ENCODE assay signal across 8 cellular contexts in the genomic region with DNA sequence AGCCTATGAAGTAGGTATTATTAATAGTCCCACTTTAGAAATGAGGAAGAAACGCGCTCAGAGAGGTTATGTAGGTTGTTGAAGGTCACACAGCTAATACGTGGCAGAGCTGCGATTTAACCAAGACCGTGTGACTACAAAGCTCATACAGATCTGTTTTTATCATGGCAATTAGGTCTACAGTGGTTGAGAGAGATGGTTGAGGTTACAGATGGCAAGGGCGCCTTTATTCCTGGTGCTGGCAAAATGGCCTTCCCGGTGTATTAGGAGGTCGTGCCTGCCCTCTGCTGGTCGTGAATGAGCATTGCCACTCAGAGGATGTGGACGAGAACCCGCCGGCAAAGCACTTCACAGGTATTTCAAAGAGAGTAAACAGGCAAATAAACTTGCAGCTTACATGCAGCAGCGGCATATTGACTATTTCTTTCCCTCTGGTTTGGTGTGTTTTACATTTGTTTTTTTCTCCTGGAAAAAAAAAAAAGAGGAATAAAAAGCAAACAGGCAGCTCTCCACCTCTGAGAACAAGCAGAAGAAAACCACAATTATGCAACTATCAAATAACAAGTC.
DNase-seq lines count a peak whose midpoint lies in the region; ATAC-seq and TF ChIP-seq lines count a peak whose summit lies in the region.

No MANE protein-coding gene starts in this region.

- H3K9me3 ChIP-seq in DND-41 (ENCODE audit: insufficient read depth, low read length, severe bottlenecking) (no peaks in the 10 kb centered on the region), breast epithelium (no peaks in the 10 kb centered on the region)

- TF ChIP-seq POLR2A in breast epithelium (IDR thresholded peaks at IDR 0.05) = no peak

- H3K4me1 ChIP-seq in DND-41 (ENCODE audit: insufficient read depth, low read length) (no peaks in the 10 kb centered on the region), breast epithelium (no peaks in the 10 kb centered on the region)

- intact Hi-C loops in breast epithelium (cut with DNase I; ENCODE audit: low total_unique reads) = loop anchor here (5.0 kb wide), 1 partner anchor 356 kb away; no protein-coding TSS in a partner anchor

- H4K20me1 ChIP-seq in DND-41 (ENCODE audit: insufficient read depth, low read length) = no peaks in the 10 kb centered on the region

- ATAC-seq in DND-41 (ENCODE audit: insufficient read depth, low read depth) (peak; percentile 93), HG02798 (IDR thresholded peaks at IDR 0.05; ENCODE audit: poor library complexity, unreplicated experiment) (peak; percentile 85), HG03439 (IDR thresholded peaks at IDR 0.05; ENCODE audit: unreplicated experiment) (no peak)

- H2AFZ ChIP-seq in DND-41 (ENCODE audit: low read depth, low read length) = 0 out of 2 replicates have a peak overlapping the region, but pooled peaks have one; percentile 17

- no peak overlapping the region for H3K27ac ChIP-seq in DND-41 (ENCODE audit: low read length)
- H3K27ac ChIP-seq in VCaP = no peak overlapping the region
- H3K27ac ChIP-seq in breast epithelium = no peak overlapping the region

- H3K36me3 ChIP-seq in DND-41 (ENCODE audit: insufficient read depth, low read length) (no peaks in the 10 kb centered on the region), breast epithelium (no peaks in the 10 kb centered on the region)

- H3K27me3 ChIP-seq in DND-41 (ENCODE audit: insufficient read depth, low read length, poor library complexity) = peaks cover 15% of the 10 kb centered on the region
- H3K27me3 ChIP-seq in breast epithelium = no peaks in the 10 kb centered on the region

- peak; percentile 67 for DNase-seq in DND-41
- DNase-seq in NCI-H2171 treated with DMSO at 0.1 percent for 48 hours (lab: John Stamatoyannopoulos, UW) = peak; percentile 94
- peak; percentile 32 to 80 for DNase-seq in breast epithelium (ENCODE audit: low spot score in 2 of 2)
- DNase-seq in islet precursor cell = peak; percentile 84
- DNase-seq in stimulated activated CD4-positive, alpha-beta T cell treated with anti-CD3 and anti-CD28 coated beads, Interleukin-1b, Interleukin-23, amount 100 ng/mL, for 4 hours (ENCODE audit: low read depth in 2 of 2) = peak; percentile 27 to 53

- TF ChIP-seq CTCF in DND-41 (IDR thresholded peaks at IDR 0.05; ENCODE audit: borderline replicate concordance, extremely low read depth, low read length, poor library complexity, severe bottlenecking) (peak; percentile 96), VCaP (conservative IDR thresholded peaks at IDR 0.05) (peak; percentile 91), breast epithelium (IDR thresholded peaks at IDR 0.05) (peak; percentile 28 to 88 (median 71))

- no peak overlapping the region for H3K4me2 ChIP-seq in DND-41 (ENCODE audit: insufficient read depth, low read length)

- H3K4me3 ChIP-seq in DND-41 (ENCODE audit: low read depth in 1 of 2, low read length in 2 of 2) = no peak overlapping the region
- no peak overlapping the region for H3K4me3 ChIP-seq in breast epithelium

- no peak overlapping the region for H3K9ac ChIP-seq in DND-41 (ENCODE audit: low read depth, low read length)

- H3K79me2 ChIP-seq in DND-41 (ENCODE audit: insufficient read depth, low read length) = no peaks in the 10 kb centered on the region

Comparison
In these comparisons a context has a peak if more than half of its experiments do, and no peak if none do; other contexts are left out.
1. DNase-seq: peak in every context shown above with its lines; median percentile 94 in NCI-H2171 treated with DMSO at 0.1 percent for 48 hours; 84 in islet precursor cell; 67 in DND-41; 56 in breast epithelium; 40 in stimulated activated CD4-positive, alpha-beta T cell treated with anti-CD3 and anti-CD28 coated beads, Interleukin-1b, Interleukin-23, amount 100 ng/mL, for 4 hours.